ENCODE assay signal across 15 cellular contexts in the genomic region with DNA sequence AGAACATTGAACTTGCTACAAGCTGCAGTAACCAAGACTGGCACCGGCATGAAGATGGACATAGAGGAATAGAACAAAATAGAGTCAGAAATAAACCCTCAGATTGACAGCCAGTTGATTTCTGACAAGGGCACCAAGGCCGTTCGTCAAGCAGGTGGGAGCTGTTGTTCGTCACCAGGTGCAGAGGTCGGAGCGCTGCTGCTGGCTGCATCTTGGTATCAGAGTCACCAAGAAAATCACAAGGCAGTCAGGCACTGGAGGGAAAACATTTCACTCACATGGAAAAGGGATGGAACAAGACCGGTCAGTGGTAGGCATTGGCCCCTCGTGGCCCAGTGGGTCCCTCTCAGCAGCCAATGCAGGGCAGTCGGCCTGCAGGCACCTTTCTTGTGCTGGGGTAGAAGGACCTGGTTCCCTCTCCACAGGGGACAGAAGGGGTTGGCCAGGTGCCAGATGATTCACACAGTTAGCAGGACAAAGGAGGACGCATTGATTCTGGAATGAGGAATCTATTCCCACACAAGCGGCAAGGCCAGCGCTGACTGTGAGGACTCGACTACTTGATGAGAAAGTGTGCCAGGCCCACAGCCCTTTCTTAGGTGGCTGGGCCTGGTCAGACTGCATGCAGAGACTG.
DNase-seq lines count a peak whose midpoint lies in the region; ATAC-seq, FAIRE-seq and TF ChIP-seq lines count a peak whose summit lies in the region.
"Had no signal": no experiment of that assay in that cellular context is flagged by ENCODE, and none has a peak within 500 bp of the region (broad histone marks: within the 10 kb centered on the region; RNA-seq: fewer than 3 reads in every experiment).

No MANE protein-coding gene starts in this region.

- TF ChIP-seq POLR2A in GM12891 (IDR thresholded peaks at IDR 0.05; ENCODE audit: low read depth, low read length), result no peak

- no peak overlapping the region for H2AFZ ChIP-seq in GM23338

- intact Hi-C loops in left lung (cut with DNase I), result no loop called here

- H3K4me1 ChIP-seq in GM23338 (ENCODE audit: insufficient read depth) (peaks cover 7% of the 10 kb centered on the region; the same call in 1 of the 2 replicates), left lung (peaks cover under 1 to 3% of the 10 kb centered on the region in 2 donors)

- H3K9me3 Mint-ChIP-seq in GM23338, result no peaks in the 10 kb centered on the region

- FAIRE-seq in GM12891 (lab: Jason Lieb, UNC), result no peak
- FAIRE-seq: GM18507 had no signal

- DNase-seq in COLO668 (lab: John Stamatoyannopoulos, UW; ENCODE audit: unreplicated experiment) (peak; percentile 23), GM23338 (ENCODE audit: low spot score) (peak; percentile 53), RKO (ENCODE audit: low spot score) (peak; percentile 34), left lung (peak; percentile 30 to 62), GM12891 (ENCODE audit: insufficient read length, low spot score) (no peak), NCI-H510A (lab: John Stamatoyannopoulos, UW) (no peak)
- DNase-seq: GF-D8; hippocampal formation; NCI-H1930; stimulated activated naive CD8-positive, alpha-beta T cell treated with anti-CD3 and anti-CD28 coated beads, Interleukin-15, Interleukin-2, amounts not matched to agents 100 U/mL and 50 U/mL, for 24 hours had no signal

- H4K20me1 ChIP-seq in GM23338 (replicated peaks; ENCODE audit: insufficient read depth), result no peaks in the 10 kb centered on the region

- H3K27me3 ChIP-seq in GM23338 (ENCODE audit: insufficient read depth), result no peaks in the 10 kb centered on the region
- peaks cover 0 to 31% of the 10 kb centered on the region in 2 donors for H3K27me3 ChIP-seq in left lung

- no peaks in the 10 kb centered on the region for H3F3A ChIP-seq in GM23338 (replicated peaks; ENCODE audit: low read depth)

- no peak overlapping the region for H3K4me3 ChIP-seq in GM23338
- no peak overlapping the region for H3K4me3 ChIP-seq in left lung

- H3K27ac Mint-ChIP-seq in GM23338, result no peak overlapping the region

- no peak overlapping the region for H3K27ac ChIP-seq in GM23338 (ENCODE audit: low read depth)
- no peak overlapping the region for H3K27ac ChIP-seq in left lung
- H3K27ac ChIP-seq: neutrophil had no signal

- TF ChIP-seq CTCF in GM23338 (conservative IDR thresholded peaks at IDR 0.05; ENCODE audit: low read depth in 2 of 2), result no peak
- no peak for TF ChIP-seq CTCF in left lung (IDR thresholded peaks at IDR 0.05)

- peaks cover 13% of the 10 kb centered on the region for H3K27me3 Mint-ChIP-seq in GM23338 (ENCODE audit: insufficient read depth, low read depth, poor library complexity)

- ATAC-seq in GM23338, result peak; percentile 59
- ATAC-seq in left lung, result no peak
- no peak for ATAC-seq in HG03097 (IDR thresholded peaks at IDR 0.05; ENCODE audit: low FRiP score, unreplicated experiment)
- ATAC-seq in HG02852 (IDR thresholded peaks at IDR 0.05; ENCODE audit: unreplicated experiment), result no peak
- ATAC-seq: esophagus mucosa; stimulated activated naive CD8-positive, alpha-beta T cell treated with anti-CD3 and anti-CD28 coated beads, Interleukin-15, Interleukin-2, amounts not matched to agents 100 U/mL and 50 U/mL, for 24 hours had no signal

- H3K79me2 ChIP-seq in GM23338 (replicated peaks; ENCODE audit: insufficient read depth), result no peaks in the 10 kb centered on the region

- no peaks in the 10 kb centered on the region for H3K9me3 ChIP-seq in left lung
- H3K9me3 ChIP-seq: neutrophil had no signal

- no peaks in the 10 kb centered on the region for H3K9me2 ChIP-seq in GM23338 (ENCODE audit: insufficient read depth)

- no peak overlapping the region; the same call in 1 of the 2 replicates for H3K4me2 ChIP-seq in GM23338

- peaks cover 25% of the 10 kb centered on the region for H3K4me1 Mint-ChIP-seq in GM23338

- H3K36me3 ChIP-seq in GM23338 (ENCODE audit: insufficient read depth) (no peaks in the 10 kb centered on the region), left lung (no peaks in the 10 kb centered on the region)
- H3K36me3 ChIP-seq: neutrophil had no signal

- H3K36me3 Mint-ChIP-seq in GM23338 (ENCODE audit: low read depth), result no peaks in the 10 kb centered on the region

- no peak overlapping the region; the same call in 2 of the 3 replicates for H3K4me3 Mint-ChIP-seq in GM23338

TF ChIP-seq in GM23338, 12 proteins besides CTCF, POLR2A, EP300 and RAD21 (continues in another document):
- TF ChIP-seq CREB1 (CRISPR knock-in tag; IDR thresholded peaks at IDR 0.05; ENCODE audit: low read depth) (no peak), EZH2phosphoT487 (IDR thresholded peaks at IDR 0.05; ENCODE audit: unreplicated experiment) (no peak)

TF ChIP-seq in GM12891, 5 proteins besides CTCF, POLR2A, EP300 and RAD21:
- TF ChIP-seq POU2F2 (IDR thresholded peaks at IDR 0.05; ENCODE audit: low read depth, low read length), result no peak
- TF ChIP-seq POLR2AphosphoS5 (IDR thresholded peaks at IDR 0.05; ENCODE audit: low read depth, low read length), result no peak
- no peak for TF ChIP-seq TAF1 (IDR thresholded peaks at IDR 0.05; ENCODE audit: low read depth, low read length)
- TF ChIP-seq PAX5 (IDR thresholded peaks at IDR 0.05; ENCODE audit: insufficient read depth, low read length, severe bottlenecking), result no peak

Comparison
In these comparisons a context has a peak if more than half of its experiments do, and no peak if none do; other contexts are left out.
1. DNase-seq: peak in COLO668 (single experiment), GM23338 (single experiment), RKO (single experiment) and left lung (2 of 2); none in GM12891 (single experiment) and NCI-H510A (single experiment).